15 cellular contexts compared by ENCODE assay signal in the genomic region with DNA sequence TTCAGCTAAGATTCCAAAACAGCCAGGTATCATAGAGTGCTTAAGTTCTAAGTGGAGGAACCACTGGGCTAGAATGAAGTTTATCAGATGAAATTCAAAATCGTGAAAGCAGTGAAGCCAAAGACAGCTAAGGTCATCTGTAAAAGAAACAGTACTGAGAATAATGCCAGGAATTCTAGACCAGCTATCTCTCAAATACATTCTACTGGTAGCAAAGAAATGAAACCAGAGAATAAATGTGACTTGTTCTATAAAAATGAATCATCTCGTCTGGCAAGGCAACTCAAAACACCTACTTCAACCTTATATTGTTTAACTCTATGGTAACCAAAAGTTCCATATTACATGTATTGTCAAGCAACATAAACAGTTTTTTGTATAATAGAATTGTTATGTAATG.
"Had no signal": no experiment of that assay in that cellular context is flagged by ENCODE, and none has a peak within 500 bp of the region (broad histone marks: within the 10 kb centered on the region; RNA-seq: fewer than 3 reads in every experiment).

No MANE protein-coding gene starts in this region.

- H3K9ac ChIP-seq: parathyroid adenoma had no signal

- H3K9me3 ChIP-seq: body of pancreas, neutrophil, right lobe of liver, thoracic aorta, upper lobe of left lung had no signal

- DNase-seq: activated CD4-positive, alpha-beta memory T cell treated with anti-CD3 and anti-CD28 coated beads for 36 hours; activated CD4-positive, alpha-beta T cell treated with anti-CD3 and anti-CD28 coated beads for 4 hours; activated T-cell treated with anti-CD3 and anti-CD28 coated beads for 4 hours; body of pancreas; central memory CD4-positive, alpha-beta T cell; heart right ventricle; left ventricle myocardium superior; natural killer cell; right lobe of liver; stimulated activated naive B cell treated with anti-CD40 and anti-IgM and Interleukin-4, amounts not matched to agents 10 μg/mL and 1 μg/mL and 100 μg/mL, for 72 hours; upper lobe of left lung had no signal

- H2AFZ ChIP-seq: parathyroid adenoma had no signal

- H3K27me3 ChIP-seq: body of pancreas, heart right ventricle, neutrophil, right lobe of liver, upper lobe of left lung had no signal

- H3K79me2 ChIP-seq: parathyroid adenoma had no signal

- H3K27ac ChIP-seq: body of pancreas, coronary artery, heart right ventricle, neutrophil, parathyroid adenoma, right lobe of liver, thoracic aorta, upper lobe of left lung had no signal

- H3K4me1 ChIP-seq: body of pancreas, heart right ventricle, parathyroid adenoma, right lobe of liver, upper lobe of left lung had no signal

- H3K36me3 ChIP-seq: heart right ventricle, neutrophil, right lobe of liver, thoracic aorta, upper lobe of left lung had no signal

- H3K4me3 ChIP-seq: body of pancreas, coronary artery, heart right ventricle, right lobe of liver, thoracic aorta, upper lobe of left lung had no signal
